In genomic region chr10:68163735-68164134, GRCh38 we compare ENCODE assay signal across 1 cellular context.
TF ChIP-seq lines count a peak whose summit lies in the region.

No MANE protein-coding gene starts in this region.

TF ChIP-seq in HepG2, 621 proteins besides CTCF, POLR2A, EP300 and RAD21 (continued from another document and continues in another):
- TF ChIP-seq ZNF512 (CRISPR knock-in tag; IDR thresholded peaks at IDR 0.05) (no peak), ZFP36L1 (CRISPR knock-in tag; IDR thresholded peaks at IDR 0.05) (no peak), GPBP1L1 (CRISPR knock-in tag; IDR thresholded peaks at IDR 0.05) (no peak), ZNF30 (CRISPR knock-in tag; IDR thresholded peaks at IDR 0.05) (no peak), AKNA (CRISPR knock-in tag; IDR thresholded peaks at IDR 0.05; ENCODE audit: borderline replicate concordance) (no peak), ZNF639 (CRISPR knock-in tag; conservative IDR thresholded peaks at IDR 0.05) (no peak), ZNF343 (CRISPR knock-in tag; IDR thresholded peaks at IDR 0.05) (no peak), HBP1 (CRISPR knock-in tag; IDR thresholded peaks at IDR 0.05; ENCODE audit: low read depth) (no peak), SP1 (IDR thresholded peaks at IDR 0.05) (no peak), SP1 (CRISPR knock-in tag; IDR thresholded peaks at IDR 0.05) (no peak), BCL6 (CRISPR knock-in tag; IDR thresholded peaks at IDR 0.05) (peak; percentile 14; the same call in 1 of the 2 replicates), ZNF644 (CRISPR knock-in tag; IDR thresholded peaks at IDR 0.05; ENCODE audit: low read depth) (0 out of 2 replicates have a peak, but pooled peaks have one; percentile 8), ZNF251 (CRISPR knock-in tag; IDR thresholded peaks at IDR 0.05) (no peak), ZNF703 (CRISPR knock-in tag; IDR thresholded peaks at IDR 0.05; ENCODE audit: borderline replicate concordance) (no peak), ZNF552 (CRISPR knock-in tag; IDR thresholded peaks at IDR 0.05; ENCODE audit: borderline replicate concordance) (no peak), NFAT5 (CRISPR knock-in tag; IDR thresholded peaks at IDR 0.05) (no peak), ATRX (CRISPR knock-in tag; IDR thresholded peaks at IDR 0.05; ENCODE audit: borderline replicate concordance) (no peak), SNRNP70 (IDR thresholded peaks at IDR 0.05; ENCODE audit: low read depth, low read length) (no peak), UBTF (CRISPR knock-in tag; IDR thresholded peaks at IDR 0.05) (no peak), ZFP41 (CRISPR knock-in tag; IDR thresholded peaks at IDR 0.05; ENCODE audit: borderline replicate concordance) (no peak), AGO1 (IDR thresholded peaks at IDR 0.05; ENCODE audit: low read depth, low read length, poor library complexity, severe bottlenecking) (no peak), HNF4A (CRISPR knock-in tag; IDR thresholded peaks at IDR 0.05) (peak; percentile 57), NR3C1 (CRISPR knock-in tag; IDR thresholded peaks at IDR 0.05) (no peak), SMAD1 (CRISPR knock-in tag; IDR thresholded peaks at IDR 0.05; ENCODE audit: borderline replicate concordance, low read depth) (no peak), KLF16 (CRISPR knock-in tag; IDR thresholded peaks at IDR 0.05) (no peak), ZNF780A (CRISPR knock-in tag; IDR thresholded peaks at IDR 0.05) (no peak), BRD4 (CRISPR knock-in tag; IDR thresholded peaks at IDR 0.05) (no peak), HNF1B (CRISPR knock-in tag; IDR thresholded peaks at IDR 0.05) (no peak), ZNF687 (CRISPR knock-in tag; IDR thresholded peaks at IDR 0.05) (no peak), HDAC6 (IDR thresholded peaks at IDR 0.05; ENCODE audit: low read depth, low read length) (no peak), ZNF235 (CRISPR knock-in tag; IDR thresholded peaks at IDR 0.05; ENCODE audit: borderline replicate concordance) (no peak)
